Comparison of ENCODE assay signal across 9 cellular contexts in the genomic region with DNA sequence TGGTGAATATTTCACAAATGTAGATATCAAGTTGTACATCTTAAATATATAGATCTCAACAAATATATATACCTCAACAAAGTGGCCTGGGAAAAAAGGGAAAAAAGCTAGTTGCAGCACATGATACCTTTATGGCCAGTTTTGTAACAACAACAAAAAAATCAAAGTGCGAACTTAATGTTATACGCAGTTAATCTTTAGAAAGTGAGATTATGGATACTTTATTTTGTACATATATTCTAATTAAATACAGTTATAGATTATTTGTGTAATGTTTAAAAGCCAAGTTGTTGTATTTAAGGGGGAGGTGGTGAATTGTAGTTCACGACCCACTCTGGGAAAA. TPM values are rescaled to one million over a fixed set of nuclear protein-coding genes. Genes with fewer than 3 reads are reported as not detected.
DNase-seq lines count a peak whose midpoint lies in the region; ATAC-seq and TF ChIP-seq lines count a peak whose summit lies in the region.
"Had no signal": no experiment of that assay in that cellular context is flagged by ENCODE, and none has a peak within 500 bp of the region (broad histone marks: within the 10 kb centered on the region; RNA-seq: fewer than 3 reads in every experiment).

No MANE protein-coding gene starts in this region.

- ATAC-seq in RWPE2 (ENCODE audit: low read depth) = no peak
- ATAC-seq in psoas muscle = no peak
- ATAC-seq in HG03439 (IDR thresholded peaks at IDR 0.05; ENCODE audit: unreplicated experiment) = no peak
- no peak for ATAC-seq in GM21825 (IDR thresholded peaks at IDR 0.05; ENCODE audit: unreplicated experiment)

- DNase-seq in RWPE2 (ENCODE audit: low spot score) (no peak), esophagus muscularis mucosa (ENCODE audit: extremely low spot score) (no peak), psoas muscle (no peak), OCI-M1 (lab: John Stamatoyannopoulos, UW) (no peak), hepatic stellate cell (ENCODE audit: low spot score) (no peak)

- no peaks in the 10 kb centered on the region for H4K20me1 ChIP-seq in DOHH2 (ENCODE audit: control insufficient read depth, insufficient read depth, low read depth, low read length)

- no peaks in the 10 kb centered on the region for H3F3A ChIP-seq in DOHH2 (ENCODE audit: control insufficient read depth, insufficient read depth)

- H3K27me3 ChIP-seq in DOHH2 (ENCODE audit: control insufficient read depth, low read length) (no peaks in the 10 kb centered on the region), RWPE2 (ENCODE audit: insufficient read depth, poor library complexity, severe bottlenecking) (no peaks in the 10 kb centered on the region), esophagus muscularis mucosa (no peaks in the 10 kb centered on the region), psoas muscle (ENCODE audit: insufficient read depth in 3 of 3, low read length in 2 of 3) (no peaks in the 10 kb centered on the region)

- intact Hi-C loops in esophagus muscularis mucosa (cut with DNase I) (loop anchor here (5.0 kb wide), 1 partner anchor 49 kb away; no protein-coding TSS in a partner anchor), psoas muscle (cut with DNase I) (no loop called here)

- peak overlapping the region; percentile 93 for H3K4me3 ChIP-seq in DOHH2 (ENCODE audit: low read length)
- peak overlapping the region; percentile 98 for H3K4me3 ChIP-seq in RWPE2 (ENCODE audit: severe bottlenecking)
- peak overlapping the region; percentile 85 to 100 (median 100) for H3K4me3 ChIP-seq in esophagus muscularis mucosa
- H3K4me3 ChIP-seq in psoas muscle = peak overlapping the region; percentile 100

- H3K27ac ChIP-seq in DOHH2 (ENCODE audit: low read depth, low read length) = no peak overlapping the region
- peak overlapping the region; percentile 82 for H3K27ac ChIP-seq in RWPE2 (ENCODE audit: poor library complexity, severe bottlenecking)
- peak overlapping the region; percentile 98 to 100 (median 99) for H3K27ac ChIP-seq in esophagus muscularis mucosa (replicated peaks in 1 of 4)
- peak overlapping the region; percentile 99 for H3K27ac ChIP-seq in psoas muscle

- peaks cover 44% of the 10 kb centered on the region for H3K79me2 ChIP-seq in DOHH2 (ENCODE audit: control insufficient read depth, low read length)

- H3K9me2 ChIP-seq in DOHH2 (replicated peaks; ENCODE audit: control insufficient read depth, low read length) = no peaks in the 10 kb centered on the region

- TF ChIP-seq CTCF in DOHH2 (IDR thresholded peaks at IDR 0.05; ENCODE audit: low read depth, low read length, poor library complexity, severe bottlenecking) = no peak
- no peak for TF ChIP-seq CTCF in RWPE2 (IDR thresholded peaks at IDR 0.05; ENCODE audit: poor library complexity, severe bottlenecking)
- no peak for TF ChIP-seq CTCF in esophagus muscularis mucosa (IDR thresholded peaks at IDR 0.05)
- TF ChIP-seq CTCF in psoas muscle (IDR thresholded peaks at IDR 0.05) = no peak

- WGBS in esophagus muscularis mucosa = 62% methylated on average over 3 of the region's 3 CpGs
- 54 to 57% (median 55%) methylated on average over 3 of the region's 3 CpGs for WGBS in psoas muscle, 3 donors

- peak overlapping the region; percentile 68 for H3K4me2 ChIP-seq in DOHH2 (ENCODE audit: low read length)

- H3K9me3 ChIP-seq in DOHH2 (ENCODE audit: control insufficient read depth, insufficient read depth, low read length) (peaks cover 23% of the 10 kb centered on the region), RWPE2 (ENCODE audit: severe bottlenecking) (peaks cover 12% of the 10 kb centered on the region), esophagus muscularis mucosa (peaks cover 0 to 25% (median 7%) of the 10 kb centered on the region in 4 donors), psoas muscle (peaks cover 18% of the 10 kb centered on the region)

- no peak for TF ChIP-seq EP300 in esophagus muscularis mucosa (IDR thresholded peaks at IDR 0.05)

- H3K36me3 ChIP-seq in DOHH2 (ENCODE audit: control insufficient read depth, low read length) (peaks cover 24% of the 10 kb centered on the region), RWPE2 (ENCODE audit: low read depth) (peaks cover 18% of the 10 kb centered on the region), esophagus muscularis mucosa (peaks cover 0 to 4% (median 2%) of the 10 kb centered on the region in 4 donors), psoas muscle (ENCODE audit: insufficient read depth in 1 of 2, low read depth in 1 of 2) (peaks cover 0 to 7% of the 10 kb centered on the region in 2 donors)

- H3K4me1 ChIP-seq in DOHH2 (ENCODE audit: control insufficient read depth, low read length) (peaks cover 8% of the 10 kb centered on the region), RWPE2 (ENCODE audit: insufficient read depth, poor library complexity, severe bottlenecking) (no peaks in the 10 kb centered on the region), esophagus muscularis mucosa (peaks cover 10 to 18% (median 12%) of the 10 kb centered on the region in 4 donors), psoas muscle (peaks cover 11% of the 10 kb centered on the region)

- TF ChIP-seq POLR2A in esophagus muscularis mucosa (IDR thresholded peaks at IDR 0.05; ENCODE audit: low read depth) = no peak

RNA-seq across cellular contexts. Expression of gene ZFP1, which starts 0.4 kb away (rescaled TPM):
- 10 to 100 TPM in 3 of 4 donors, 1 to 10 TPM in 1; 8.4 to 17.4 (median 12.0) TPM for total RNA-seq in esophagus muscularis mucosa
- 1 to 10 TPM; 6.0 to 8.1 (median 6.4) TPM for total RNA-seq in psoas muscle
- 10 to 100 TPM in 1 of 3 donors, 1 to 10 TPM in 2; 3.4 to 10.4 (median 4.5) TPM for polyA plus RNA-seq in psoas muscle

RNA-seq across cellular contexts. Expression of gene LDHD, which starts 31.4 kb away (rescaled TPM):
- 10 to 100 TPM in 2 of 4 donors, 1 to 10 TPM in 2; 6.7 to 13.2 (median 8.7) TPM for total RNA-seq in esophagus muscularis mucosa
- total RNA-seq in psoas muscle = 10 to 100 TPM; 26.2 to 66.6 (median 41.3) TPM
- polyA plus RNA-seq in psoas muscle = 10 to 100 TPM; 20.5 to 37.5 (median 27.8) TPM

RNA-seq across cellular contexts. Expression of gene CTRB2, which starts 59.0 kb away (rescaled TPM):
- total RNA-seq in esophagus muscularis mucosa = not detected
- 1 to 10 TPM in 1 of 4 donors, not detected in 3; 2.4 TPM for total RNA-seq in psoas muscle
- 1 to 10 TPM in 1 of 3 donors, under 1 TPM in 2; 0.14 to 1.6 (median 0.63) TPM for polyA plus RNA-seq in psoas muscle
- total RNA-seq: esophagus mucosa had no signal
